ENCODE assay signal across 11 cellular contexts in the genomic region with DNA sequence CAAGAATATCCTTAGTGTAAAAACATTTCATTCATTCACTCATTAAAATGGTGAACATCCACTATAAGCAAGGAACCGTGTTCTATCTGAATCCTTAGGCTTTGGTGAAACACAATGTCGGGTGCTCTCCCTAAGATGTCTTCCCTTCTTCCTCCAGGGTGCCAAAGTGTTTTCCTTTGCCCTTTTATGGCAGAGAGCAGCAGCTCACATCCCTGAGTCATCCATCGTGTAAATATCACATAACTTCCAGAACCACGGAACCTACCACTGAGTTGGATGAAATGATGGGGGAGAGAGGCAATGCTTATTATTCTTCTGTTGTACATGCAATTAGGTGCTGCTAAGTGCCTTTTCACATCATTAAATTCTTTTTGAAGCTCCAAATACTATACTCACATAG. TPM values are rescaled to one million over a fixed set of nuclear protein-coding genes. Genes with fewer than 3 reads are reported as not detected.
DNase-seq lines count a peak whose midpoint lies in the region; ATAC-seq and TF ChIP-seq lines count a peak whose summit lies in the region.
"Had no signal": no experiment of that assay in that cellular context is flagged by ENCODE, and none has a peak within 500 bp of the region (broad histone marks: within the 10 kb centered on the region; RNA-seq: fewer than 3 reads in every experiment).

No MANE protein-coding gene starts in this region.

- no peak overlapping the region for H3K23ac ChIP-seq in H9 (ENCODE audit: insufficient read length, low read depth, low read length)

- H3K36me3 ChIP-seq in MG63: no peaks in the 10 kb centered on the region

- H2BK5ac ChIP-seq in H9 (ENCODE audit: insufficient read length, low read length): no peak overlapping the region

- no peak overlapping the region for H3K18ac ChIP-seq in H9 (ENCODE audit: insufficient read length, low read depth, low read length)

- H3K79me1 ChIP-seq in H9 (ENCODE audit: insufficient read depth, low read depth, low read length, poor library complexity, severe bottlenecking): no peaks in the 10 kb centered on the region

- no peak overlapping the region for H3K14ac ChIP-seq in H9 (ENCODE audit: insufficient read depth, low read length)

- H2BK15ac ChIP-seq in H9 (ENCODE audit: low read depth, low read length): no peak overlapping the region

- no peak overlapping the region for H3K9ac ChIP-seq in H9 (ENCODE audit: extremely low read depth, insufficient read length, low read length)

- H3K27me3 Mint-ChIP-seq in chondrocyte (ENCODE audit: low read depth): no peaks in the 10 kb centered on the region
- H3K27me3 Mint-ChIP-seq in H9 (ENCODE audit: low read depth): no peaks in the 10 kb centered on the region; the same call in none of the 2 replicates

- DNase-seq in Daoy (ENCODE audit: low read depth) (peak; percentile 81), MG63 (peak; percentile 67), chondrocyte (ENCODE audit: low spot score) (no peak), myocyte (ENCODE audit: low read depth) (peak; percentile 74), NCI-H2081 treated with DMSO at 0.1 percent for 48 hours (lab: John Stamatoyannopoulos, UW) (no peak), H9 (no peak), NCI-H2171 treated with DMSO at 0.1 percent for 48 hours (lab: John Stamatoyannopoulos, UW) (no peak)

- no peak overlapping the region for H3K4me2 ChIP-seq in H9 (ENCODE audit: insufficient read depth, insufficient read length, low read length)

- no peak overlapping the region for H2BK120ac ChIP-seq in H9 (ENCODE audit: low read depth, low read length, poor library complexity, severe bottlenecking)

- H4K91ac ChIP-seq in H9 (ENCODE audit: insufficient read length, low read depth, low read length): no peak overlapping the region

- H4K20me1 ChIP-seq in H9 (ENCODE audit: control insufficient read depth, insufficient read depth, insufficient read length): no peaks in the 10 kb centered on the region

- H3K4me1 Mint-ChIP-seq in chondrocyte (ENCODE audit: low read depth): peaks cover 25% of the 10 kb centered on the region
- peaks cover 17 to 23% of the 10 kb centered on the region in 2 experiments for H3K4me1 Mint-ChIP-seq in H9

- H3K4me1 ChIP-seq in H9 (ENCODE audit: insufficient read depth, low read length): peaks cover 9% of the 10 kb centered on the region; the same call in 1 of the 2 replicates

- no CpG with 5 or more reads among the region's 4 CpGs for WGBS in H9 (ENCODE audit: extremely low coverage, insufficient read length, low lambda C conversion rate)

- ATAC-seq in GM19328 (IDR thresholded peaks at IDR 0.05; ENCODE audit: unreplicated experiment): no peak

- TF ChIP-seq CTCF in chondrocyte (IDR thresholded peaks at IDR 0.05): no peak
- no peak for TF ChIP-seq CTCF in H9 (conservative IDR thresholded peaks at IDR 0.05)

- no peak overlapping the region for H3K56ac ChIP-seq in H9 (ENCODE audit: insufficient read length, low read depth, low read length)

- H3K27me3 ChIP-seq in MG63 (no peaks in the 10 kb centered on the region), H9 (ENCODE audit: insufficient read depth, low read length) (no peaks in the 10 kb centered on the region)

- H3K27ac ChIP-seq in H9 (ENCODE audit: insufficient read length, low read depth, low read length): no peak overlapping the region

- H3K9me3 Mint-ChIP-seq in chondrocyte (ENCODE audit: low read depth) (peaks cover 5% of the 10 kb centered on the region), H9 (no peaks in the 10 kb centered on the region)

- H3K36me3 Mint-ChIP-seq in chondrocyte (ENCODE audit: low read depth): no peaks in the 10 kb centered on the region
- H3K36me3 Mint-ChIP-seq in H9 (ENCODE audit: insufficient read depth in 1 of 3, low read depth in 3 of 3): no peaks in the 10 kb centered on the region
- H3K36me3 Mint-ChIP-seq: activated naive CD8-positive, alpha-beta T cell had no signal

- H4K8ac ChIP-seq in H9 (replicated peaks; ENCODE audit: insufficient read length, low read depth, low read length): no peak overlapping the region

- H2AFZ ChIP-seq in H9 (ENCODE audit: low read length): no peak overlapping the region

- no peak overlapping the region for H3K4me3 ChIP-seq in MG63

- no peak overlapping the region for H4K5ac ChIP-seq in H9 (ENCODE audit: insufficient read length, low read depth, low read length)

- H3K23me2 ChIP-seq in H9 (ENCODE audit: insufficient read length, low read depth, low read length, poor library complexity, severe bottlenecking): no peaks in the 10 kb centered on the region

- H3K9me3 ChIP-seq in MG63: no peaks in the 10 kb centered on the region
- H3K9me3 ChIP-seq in H9 (ENCODE audit: control insufficient read depth, low read depth, low read length): no peaks in the 10 kb centered on the region

- H3K27ac Mint-ChIP-seq in chondrocyte (ENCODE audit: unreplicated experiment): peak overlapping the region; percentile 55
- H3K27ac Mint-ChIP-seq in H9: no peak overlapping the region
- H3K27ac Mint-ChIP-seq: activated naive CD8-positive, alpha-beta T cell had no signal

- no peaks in the 10 kb centered on the region for H3K79me2 ChIP-seq in H9 (ENCODE audit: insufficient read depth, low read length)

- no peak overlapping the region for H3K4me3 Mint-ChIP-seq in chondrocyte (ENCODE audit: unreplicated experiment)
- no peak overlapping the region for H3K4me3 Mint-ChIP-seq in H9
- H3K4me3 Mint-ChIP-seq: activated naive CD8-positive, alpha-beta T cell had no signal

- H3T11ph ChIP-seq in H9 (ENCODE audit: low read length): no peak overlapping the region

- H3K4ac ChIP-seq in H9 (ENCODE audit: low read depth, low read length): no peak overlapping the region

- H2BK12ac ChIP-seq in H9 (ENCODE audit: insufficient read length, low read depth, low read length): no peak overlapping the region

- H2AK5ac ChIP-seq in H9 (ENCODE audit: insufficient read length, low read length): no peak overlapping the region

- no peak overlapping the region for H2BK20ac ChIP-seq in H9 (ENCODE audit: low read depth, low read length, poor library complexity, severe bottlenecking)

RNA-seq across cellular contexts. Expression of gene DNAH3, which starts 50.2 kb away (rescaled TPM):
- total RNA-seq in Daoy (2014; rRNA removed; shearing (Covaris generic)): 0.06 TPM in 1 of 2 replicates, not detected in the other
- not detected in 2 replicates for total RNA-seq in MG63 (2014; rRNA removed; shearing (Covaris generic); ENCODE audit: low replicate concordance)
- total RNA-seq in chondrocyte (not detected in 3 replicates), myocyte (0.03 and 0.05 TPM in 2 replicates), H9 (2021) (0.22 and 0.24 TPM in 2 replicates)
- 0.04 TPM for polyA plus RNA-seq in myocyte (2012)
- total RNA-seq: mononuclear cell, OCI-LY7 had no signal

RNA-seq across cellular contexts. Expression of gene LDAF1, which starts 58.0 kb away (rescaled TPM):
- total RNA-seq in Daoy (2014; rRNA removed; shearing (Covaris generic)): 9.3 and 18.1 TPM in 2 replicates
- 24.3 and 40.6 TPM in 2 replicates for total RNA-seq in MG63 (2014; rRNA removed; shearing (Covaris generic); ENCODE audit: low replicate concordance)
- total RNA-seq in chondrocyte: 17.6 to 46.6 TPM (median 43.2 TPM) in 3 replicates
- total RNA-seq in myocyte: 8.0 and 9.5 TPM in 2 replicates
- 22.3 TPM for polyA plus RNA-seq in myocyte (2012)
- total RNA-seq in H9 (2021): 18.7 and 22.6 TPM in 2 replicates

Comparison
In these comparisons a context has a peak if more than half of its experiments do, and no peak if none do; other contexts are left out.
1. DNase-seq: peak in Daoy (single experiment), MG63 (single experiment) and myocyte (single experiment); none in chondrocyte (single experiment), NCI-H2081 treated with DMSO at 0.1 percent for 48 hours (single experiment), H9 (single experiment) and NCI-H2171 treated with DMSO at 0.1 percent for 48 hours (single experiment).